ENCODE assay signal across 15 cellular contexts in genomic region chr21:26125433-26126167, GRCh38. TPM values are rescaled to one million over a fixed set of nuclear protein-coding genes. Genes with fewer than 3 reads are reported as not detected.
DNase-seq lines count a peak whose midpoint lies in the region; ATAC-seq and TF ChIP-seq lines count a peak whose summit lies in the region.
"Had no signal": no experiment of that assay in that cellular context is flagged by ENCODE, and none has a peak within 500 bp of the region (broad histone marks: within the 10 kb centered on the region; RNA-seq: fewer than 3 reads in every experiment).

No MANE protein-coding gene starts in this region.

- intact Hi-C loops in esophagus muscularis mucosa (cut with DNase I) (no loop called here), gastrocnemius medialis (cut with DNase I; ENCODE audit: low total_unique reads) (no loop called here)

- H3K4me3 ChIP-seq in esophagus muscularis mucosa (no peak overlapping the region), gastrocnemius medialis (no peak overlapping the region)
- H3K4me3 ChIP-seq: heart right ventricle, pancreas had no signal

- no peaks in the 10 kb centered on the region for H3K36me3 Mint-ChIP-seq in osteocyte (ENCODE audit: unreplicated experiment)
- no peaks in the 10 kb centered on the region for H3K36me3 Mint-ChIP-seq in activated CD4-positive, alpha-beta memory T cell treated with anti-CD3 and anti-CD28 coated beads, Interleukin-2, amount 10 ng/mL, durations not matched to agents 7 days and 5 days (ENCODE audit: low read depth)
- H3K36me3 Mint-ChIP-seq: stimulated activated effector memory CD8-positive, alpha-beta T cell treated with anti-CD3 and anti-CD28 coated beads, Interleukin-12 subunit alpha, Interleukin-12 subunit beta, amount 100 ng/mL, for 72 hours had no signal

- H3K9me3 ChIP-seq in esophagus muscularis mucosa (no peaks in the 10 kb centered on the region), gastrocnemius medialis (no peaks in the 10 kb centered on the region)
- H3K9me3 ChIP-seq: heart right ventricle, pancreas had no signal

- CTCF ChIA-PET in activated CD4-positive, alpha-beta memory T cell treated with anti-CD3 and anti-CD28 coated beads, Interleukin-2, amount 10 ng/mL, durations not matched to agents 7 days and 5 days (lab: Charles Lee) = no interaction called here

- in situ Hi-C loops in gastrocnemius medialis (cut with MboI; ENCODE audit: low sequenced_read_pairs in 4 of 4) = no loop called here

- H3K36me3 ChIP-seq in esophagus muscularis mucosa = no peaks in the 10 kb centered on the region
- H3K36me3 ChIP-seq in gastrocnemius medialis = no peaks in the 10 kb centered on the region
- H3K36me3 ChIP-seq: heart right ventricle, pancreas had no signal

- POLR2A ChIA-PET in activated CD4-positive, alpha-beta memory T cell treated with anti-CD3 and anti-CD28 coated beads, Interleukin-2, amount 10 ng/mL, durations not matched to agents 7 days and 5 days (lab: Charles Lee) = no interaction called here

- 81% methylated on average over 8 of the region's 8 CpGs for WGBS in esophagus muscularis mucosa

- no peak for TF ChIP-seq POLR2A in esophagus muscularis mucosa (IDR thresholded peaks at IDR 0.05; ENCODE audit: low read depth)
- TF ChIP-seq POLR2A in gastrocnemius medialis (IDR thresholded peaks at IDR 0.05) = no peak

- H3K9me3 Mint-ChIP-seq in osteocyte (ENCODE audit: unreplicated experiment) = no peaks in the 10 kb centered on the region
- no peaks in the 10 kb centered on the region for H3K9me3 Mint-ChIP-seq in activated CD4-positive, alpha-beta memory T cell treated with anti-CD3 and anti-CD28 coated beads, Interleukin-2, amount 10 ng/mL, durations not matched to agents 7 days and 5 days
- H3K9me3 Mint-ChIP-seq: activated CD8-positive, alpha-beta T cell treated with anti-CD3 and anti-CD28 coated beads for 36 hours; activated naive CD8-positive, alpha-beta T cell treated with anti-CD3 and anti-CD28 coated beads, Interleukin-2, amount 50 U/mL, for 24 hours; stimulated activated effector memory CD8-positive, alpha-beta T cell treated with anti-CD3 and anti-CD28 coated beads, Interleukin-12 subunit alpha, Interleukin-12 subunit beta, amount 100 ng/mL, for 72 hours had no signal

- H3K27me3 Mint-ChIP-seq in osteocyte (ENCODE audit: unreplicated experiment) = no peaks in the 10 kb centered on the region
- no peaks in the 10 kb centered on the region for H3K27me3 Mint-ChIP-seq in activated CD4-positive, alpha-beta memory T cell treated with anti-CD3 and anti-CD28 coated beads, Interleukin-2, amount 10 ng/mL, durations not matched to agents 7 days and 5 days
- H3K27me3 Mint-ChIP-seq: activated CD8-positive, alpha-beta T cell treated with anti-CD3 and anti-CD28 coated beads for 36 hours; activated naive CD8-positive, alpha-beta T cell treated with anti-CD3 and anti-CD28 coated beads, Interleukin-2, amount 50 U/mL, for 24 hours had no signal

- H3K27ac ChIP-seq in esophagus muscularis mucosa (replicated peaks in 1 of 4) = peak overlapping the region; percentile 58 to 70 (median 70)
- H3K27ac ChIP-seq in gastrocnemius medialis = peak overlapping the region in 1 of 4 donors; percentile 45

- TF ChIP-seq CTCF in esophagus muscularis mucosa (IDR thresholded peaks at IDR 0.05) (no peak), osteocyte (IDR thresholded peaks at IDR 0.05) (no peak), gastrocnemius medialis (IDR thresholded peaks at IDR 0.05 in 4 of 5, conservative IDR thresholded peaks at IDR 0.05 in 1 of 5) (no peak)

- ATAC-seq in SK-N-SH treated with all-trans-retinoic acid at 6 μM for 48 hours (no peak; the same call in 2 of the 3 replicates), gastrocnemius medialis (no peak)
- ATAC-seq: activated CD8-positive, alpha-beta T cell treated with anti-CD3 and anti-CD28 coated beads for 36 hours; activated naive CD8-positive, alpha-beta T cell treated with anti-CD3 and anti-CD28 coated beads, Interleukin-2, amount 50 U/mL, for 24 hours; stimulated activated effector memory CD8-positive, alpha-beta T cell treated with anti-CD3 and anti-CD28 coated beads, Interleukin-12 subunit alpha, Interleukin-12 subunit beta, amount 100 ng/mL, for 72 hours had no signal

- H3K27ac Mint-ChIP-seq in osteocyte (ENCODE audit: unreplicated experiment) = peak overlapping the region; percentile 72
- no peak overlapping the region for H3K27ac Mint-ChIP-seq in activated CD4-positive, alpha-beta memory T cell treated with anti-CD3 and anti-CD28 coated beads, Interleukin-2, amount 10 ng/mL, durations not matched to agents 7 days and 5 days
- H3K27ac Mint-ChIP-seq: activated CD8-positive, alpha-beta T cell treated with anti-CD3 and anti-CD28 coated beads for 36 hours; activated naive CD8-positive, alpha-beta T cell treated with anti-CD3 and anti-CD28 coated beads, Interleukin-2, amount 50 U/mL, for 24 hours; stimulated activated effector memory CD8-positive, alpha-beta T cell treated with anti-CD3 and anti-CD28 coated beads, Interleukin-12 subunit alpha, Interleukin-12 subunit beta, amount 100 ng/mL, for 72 hours had no signal

- DNase-seq in EH (ENCODE audit: low read depth) (peak; percentile 63), esophagus muscularis mucosa (ENCODE audit: extremely low spot score) (no peak), osteocyte (ENCODE audit: extremely low spot score, unreplicated experiment) (no peak), gastrocnemius medialis (no peak), DMS79 (lab: John Stamatoyannopoulos, UW) (no peak), KG1 (lab: John Stamatoyannopoulos, UW) (no peak)
- DNase-seq in activated CD4-positive, alpha-beta memory T cell treated with anti-CD3 and anti-CD28 coated beads, Interleukin-2, amount 10 ng/mL, durations not matched to agents 7 days and 5 days = no peak
- DNase-seq: activated CD8-positive, alpha-beta T cell treated with anti-CD3 and anti-CD28 coated beads for 36 hours; activated naive CD8-positive, alpha-beta T cell treated with anti-CD3 and anti-CD28 coated beads, Interleukin-2, amount 50 U/mL, for 24 hours; COR-L47; heart right ventricle; NCI-H1105 treated with DMSO at 0.1 percent for 48 hours had no signal

- peaks cover 82% of the 10 kb centered on the region for H3K4me1 Mint-ChIP-seq in osteocyte (ENCODE audit: unreplicated experiment)
- no peaks in the 10 kb centered on the region for H3K4me1 Mint-ChIP-seq in activated CD4-positive, alpha-beta memory T cell treated with anti-CD3 and anti-CD28 coated beads, Interleukin-2, amount 10 ng/mL, durations not matched to agents 7 days and 5 days
- H3K4me1 Mint-ChIP-seq: activated naive CD8-positive, alpha-beta T cell treated with anti-CD3 and anti-CD28 coated beads, Interleukin-2, amount 50 U/mL, for 24 hours; stimulated activated effector memory CD8-positive, alpha-beta T cell treated with anti-CD3 and anti-CD28 coated beads, Interleukin-12 subunit alpha, Interleukin-12 subunit beta, amount 100 ng/mL, for 72 hours had no signal

- peak overlapping the region; percentile 18 for H3K4me3 Mint-ChIP-seq in osteocyte (ENCODE audit: unreplicated experiment)
- no peak overlapping the region for H3K4me3 Mint-ChIP-seq in activated CD4-positive, alpha-beta memory T cell treated with anti-CD3 and anti-CD28 coated beads, Interleukin-2, amount 10 ng/mL, durations not matched to agents 7 days and 5 days
- H3K4me3 Mint-ChIP-seq: activated CD8-positive, alpha-beta T cell treated with anti-CD3 and anti-CD28 coated beads for 36 hours; activated naive CD8-positive, alpha-beta T cell treated with anti-CD3 and anti-CD28 coated beads, Interleukin-2, amount 50 U/mL, for 24 hours; stimulated activated effector memory CD8-positive, alpha-beta T cell treated with anti-CD3 and anti-CD28 coated beads, Interleukin-12 subunit alpha, Interleukin-12 subunit beta, amount 100 ng/mL, for 72 hours had no signal

- H3K4me1 ChIP-seq in esophagus muscularis mucosa = peaks cover 58 to 81% (median 79%) of the 10 kb centered on the region in 4 donors
- H3K4me1 ChIP-seq in gastrocnemius medialis = peaks cover 33 to 41% of the 10 kb centered on the region in 2 donors

- TF ChIP-seq EP300 in esophagus muscularis mucosa (IDR thresholded peaks at IDR 0.05) = no peak

- H3K27me3 ChIP-seq in esophagus muscularis mucosa = no peaks in the 10 kb centered on the region
- no peaks in the 10 kb centered on the region for H3K27me3 ChIP-seq in gastrocnemius medialis
- H3K27me3 ChIP-seq: heart right ventricle, pancreas had no signal

TF ChIP-seq in SK-N-SH treated with all-trans-retinoic acid at 6 μM for 48 hours, 23 proteins besides CTCF, POLR2A, EP300 and RAD21 (continues in another document):
- no peak for TF ChIP-seq ESRRG (CRISPR knock-in tag; IDR thresholded peaks at IDR 0.05)
- peak; percentile 47; the same call in 1 of the 2 replicates for TF ChIP-seq TCF4 (CRISPR knock-in tag; IDR thresholded peaks at IDR 0.05; ENCODE audit: borderline replicate concordance)
- TF ChIP-seq TSHZ2 (CRISPR knock-in tag; IDR thresholded peaks at IDR 0.05) = no peak
- no peak for TF ChIP-seq ARNTL (CRISPR knock-in tag; IDR thresholded peaks at IDR 0.05; ENCODE audit: borderline replicate concordance, low read depth)
- no peak for TF ChIP-seq CSDC2 (CRISPR knock-in tag; IDR thresholded peaks at IDR 0.05)
- no peak for TF ChIP-seq PPARA (CRISPR knock-in tag; IDR thresholded peaks at IDR 0.05; ENCODE audit: borderline replicate concordance)

RNA-seq across cellular contexts. Expression of gene APP, which starts 45.0 kb away (rescaled TPM):
- total RNA-seq in esophagus muscularis mucosa (100 to 1,000 TPM; 459 to 790 (median 624) TPM), osteocyte (698 and 749 TPM in 2 replicates), gastrocnemius medialis (10 to 100 TPM; 45.8 to 73.2 (median 70.1) TPM)
- 10 to 100 TPM; 25.5 to 29.9 TPM for total RNA-seq in activated CD4-positive, alpha-beta memory T cell treated with anti-CD3 and anti-CD28 coated beads, Interleukin-2, amount 10 ng/mL, durations not matched to agents 7 days and 5 days
